ENCODE assay signal across 8 cellular contexts in the genomic region with DNA sequence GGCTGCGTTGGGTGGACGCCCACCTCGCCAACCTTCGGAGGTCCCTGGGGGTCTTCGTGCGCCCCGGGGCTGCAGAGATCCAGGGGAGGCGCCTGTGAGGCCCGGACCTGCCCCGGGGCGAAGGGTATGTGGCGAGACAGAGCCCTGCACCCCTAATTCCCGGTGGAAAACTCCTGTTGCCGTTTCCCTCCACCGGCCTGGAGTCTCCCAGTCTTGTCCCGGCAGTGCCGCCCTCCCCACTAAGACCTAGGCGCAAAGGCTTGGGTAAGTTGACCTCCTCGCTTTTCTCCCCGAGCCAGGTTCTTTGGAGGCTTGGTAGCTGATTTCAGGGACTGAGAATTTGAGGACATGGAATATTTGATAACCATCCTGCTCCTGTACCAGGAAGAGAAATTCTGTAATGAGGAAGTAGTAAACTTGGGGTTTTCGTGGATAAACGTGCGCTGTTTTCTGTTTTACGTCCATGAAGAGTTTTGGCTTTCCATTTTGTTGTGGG. TPM values are rescaled to one million over a fixed set of nuclear protein-coding genes. Genes with fewer than 3 reads are reported as not detected.
DNase-seq lines count a peak whose midpoint lies in the region; ATAC-seq and TF ChIP-seq lines count a peak whose summit lies in the region.

No MANE protein-coding gene starts in this region.

- H3K27ac Mint-ChIP-seq in activated naive CD4-positive, alpha-beta T cell treated with anti-CD3 and anti-CD28 coated beads, Interleukin-2, amount 50 U/mL, for 72 hours, result peak overlapping the region; percentile 65 to 69

- peak overlapping the region; percentile 83 for H3K9ac ChIP-seq in DND-41 (ENCODE audit: low read depth, low read length)

- peaks cover 18% of the 10 kb centered on the region for H3K36me3 ChIP-seq in DND-41 (ENCODE audit: insufficient read depth, low read length)
- H3K36me3 ChIP-seq in cardiac muscle cell, result peaks cover 14% of the 10 kb centered on the region
- no peaks in the 10 kb centered on the region for H3K36me3 ChIP-seq in ovary

- 0% methylated on average over 13 to 24 of the region's 24 CpGs for WGBS in ovary, 3 donors

- H3K4me3 ChIP-seq in DND-41 (ENCODE audit: low read depth in 1 of 2, low read length in 2 of 2) (peak overlapping the region; percentile 70 to 89), cardiac muscle cell (peak overlapping the region; percentile 76), ovary (peak overlapping the region; percentile 82)

- no peak for TF ChIP-seq EP300 in ovary (IDR thresholded peaks at IDR 0.05)

- H3K27ac ChIP-seq in DND-41 (ENCODE audit: low read length), result peak overlapping the region; percentile 79
- H3K27ac ChIP-seq in cardiac muscle cell, result peak overlapping the region; percentile 95
- peak overlapping the region; percentile 71 to 79 for H3K27ac ChIP-seq in ovary

- H3K4me1 ChIP-seq in DND-41 (ENCODE audit: insufficient read depth, low read length), result peaks cover 44% of the 10 kb centered on the region
- H3K4me1 ChIP-seq in cardiac muscle cell (ENCODE audit: low read depth), result peaks cover 5% of the 10 kb centered on the region
- peaks cover 4% of the 10 kb centered on the region for H3K4me1 ChIP-seq in ovary (ENCODE audit: insufficient read depth)

- peak overlapping the region; percentile 94 for H2AFZ ChIP-seq in DND-41 (ENCODE audit: low read depth, low read length)

- no peak for TF ChIP-seq CTCF in DND-41 (IDR thresholded peaks at IDR 0.05; ENCODE audit: borderline replicate concordance, extremely low read depth, low read length, poor library complexity, severe bottlenecking)
- no peak for TF ChIP-seq CTCF in cardiac muscle cell (IDR thresholded peaks at IDR 0.05; ENCODE audit: low read depth, low read length)
- TF ChIP-seq CTCF in ovary (IDR thresholded peaks at IDR 0.05), result no peak

- H4K20me1 ChIP-seq in DND-41 (ENCODE audit: insufficient read depth, low read length), result no peaks in the 10 kb centered on the region

- ATAC-seq in DND-41 (ENCODE audit: insufficient read depth, low read depth) (peak; percentile 3; the same call in 1 of the 3 replicates), GM21515 (IDR thresholded peaks at IDR 0.05; ENCODE audit: unreplicated experiment) (peak; percentile 5), HG03139 (IDR thresholded peaks at IDR 0.05; ENCODE audit: unreplicated experiment) (no peak)
- ATAC-seq in activated naive CD4-positive, alpha-beta T cell treated with anti-CD3 and anti-CD28 coated beads, Interleukin-2, amount 50 U/mL, for 72 hours, result no peak

- no peaks in the 10 kb centered on the region for H3K9me3 Mint-ChIP-seq in activated naive CD4-positive, alpha-beta T cell treated with anti-CD3 and anti-CD28 coated beads, Interleukin-2, amount 50 U/mL, for 72 hours

- intact Hi-C loops in ovary (cut with DNase I), result loop anchor here in 3 of 4 donors (5.0 to 10.0 kb wide), 3 partner anchors 48 to 223 kb away; a partner anchor contains a TSS

- DNase-seq in DND-41 (peak; percentile 20), M059J (ENCODE audit: low read depth) (peak; percentile 39), cardiac muscle cell (ENCODE audit: low read depth in 1 of 2, low spot score in 1 of 2) (peak in 1 of 2 donors; percentile 37), ovary (no peak), NCI-H2171 treated with DMSO at 0.1 percent for 48 hours (lab: John Stamatoyannopoulos, UW) (no peak)
- peak in 1 of 2 donors; percentile 59 for DNase-seq in activated naive CD4-positive, alpha-beta T cell treated with anti-CD3 and anti-CD28 coated beads, Interleukin-2, amount 50 U/mL, for 72 hours (ENCODE audit: low spot score in 2 of 2)

- no peak for TF ChIP-seq POLR2A in ovary (IDR thresholded peaks at IDR 0.05)

- peaks cover 67% of the 10 kb centered on the region for H3K79me2 ChIP-seq in DND-41 (ENCODE audit: insufficient read depth, low read length)

- H3K9me3 ChIP-seq in DND-41 (ENCODE audit: insufficient read depth, low read length, severe bottlenecking) (no peaks in the 10 kb centered on the region), cardiac muscle cell (ENCODE audit: low read depth) (no peaks in the 10 kb centered on the region), ovary (no peaks in the 10 kb centered on the region)

- H3K4me2 ChIP-seq in DND-41 (ENCODE audit: insufficient read depth, low read length), result peak overlapping the region; percentile 77

- no peaks in the 10 kb centered on the region for H3K27me3 ChIP-seq in DND-41 (ENCODE audit: insufficient read depth, low read length, poor library complexity)
- no peaks in the 10 kb centered on the region for H3K27me3 ChIP-seq in cardiac muscle cell
- no peaks in the 10 kb centered on the region for H3K27me3 ChIP-seq in ovary

- H3K36me3 Mint-ChIP-seq in activated naive CD4-positive, alpha-beta T cell treated with anti-CD3 and anti-CD28 coated beads, Interleukin-2, amount 50 U/mL, for 72 hours, result peaks cover 6 to 27% of the 10 kb centered on the region in 2 donors

RNA-seq across cellular contexts. Expression of a gene that starts 0.5 kb away (rescaled TPM):
- total RNA-seq in M059J (2014; rRNA removed; shearing (Covaris generic)), result 19.5 and 19.7 TPM in 2 replicates
- 10 to 100 TPM; 31.4 to 33.1 TPM for total RNA-seq in activated naive CD4-positive, alpha-beta T cell treated with anti-CD3 and anti-CD28 coated beads, Interleukin-2, amount 50 U/mL, for 72 hours
- total RNA-seq in cardiac muscle cell, result 13.6 and 13.8 TPM in 2 replicates
- 11.8 and 13.4 TPM in 2 replicates for polyA plus RNA-seq in cardiac muscle cell
- total RNA-seq in ovary, result 10 to 100 TPM in 6 of 7 donors, 1 to 10 TPM in 1; 9.4 to 17.1 (median 11.9) TPM
- polyA plus RNA-seq in ovary, result 10 to 100 TPM in 1 of 2 donors, 1 to 10 TPM in 1; 9.4 to 16.0 TPM

RNA-seq across cellular contexts. Expression of a gene that starts 1.0 kb away (rescaled TPM):
- 69.8 and 92.7 TPM in 2 replicates for total RNA-seq in M059J (2014; rRNA removed; shearing (Covaris generic))
- 10 to 100 TPM; 12.8 to 28.2 TPM for total RNA-seq in activated naive CD4-positive, alpha-beta T cell treated with anti-CD3 and anti-CD28 coated beads, Interleukin-2, amount 50 U/mL, for 72 hours
- total RNA-seq in cardiac muscle cell (19.7 and 25.6 TPM in 2 replicates), ovary (10 to 100 TPM in 2 of 7 donors, 1 to 10 TPM in 5; 6.8 to 12.4 (median 9.5) TPM)
- polyA plus RNA-seq in cardiac muscle cell (22.7 and 31.7 TPM in 2 replicates), ovary (10 to 100 TPM; 10.0 to 10.7 TPM)

RNA-seq across cellular contexts. Expression of a gene that starts 52.1 kb away (rescaled TPM):
- total RNA-seq in M059J (2014; rRNA removed; shearing (Covaris generic)), result 560 and 563 TPM in 2 replicates
- 100 to 1,000 TPM; 563 to 791 TPM for total RNA-seq in activated naive CD4-positive, alpha-beta T cell treated with anti-CD3 and anti-CD28 coated beads, Interleukin-2, amount 50 U/mL, for 72 hours
- total RNA-seq in cardiac muscle cell, result 1,140 and 1,319 TPM in 2 replicates
- polyA plus RNA-seq in cardiac muscle cell, result 711 and 804 TPM in 2 replicates
- total RNA-seq in ovary, result 100 to 1,000 TPM; 347 to 462 (median 427) TPM
- 100 to 1,000 TPM; 344 to 649 TPM for polyA plus RNA-seq in ovary

Comparison
In these comparisons a context has a peak if more than half of its experiments do, and no peak if none do; other contexts are left out.
1. ATAC-seq: peak in DND-41 (single experiment) and GM21515 (single experiment); none in activated naive CD4-positive, alpha-beta T cell treated with anti-CD3 and anti-CD28 coated beads, Interleukin-2, amount 50 U/mL, for 72 hours (0 of 2) and HG03139 (single experiment).
2. DNase-seq: peak in DND-41 (single experiment) and M059J (single experiment); none in ovary (0 of 5) and NCI-H2171 treated with DMSO at 0.1 percent for 48 hours (single experiment).
3. Peak in every context shown above with its lines, with median percentiles within 50 percentile points of each other: H3K27ac ChIP-seq and H3K4me3 ChIP-seq.